Comparison of ENCODE assay signal across 8 cellular contexts in genomic region chr15:28885630-28886430, GRCh38. TPM values are rescaled to one million over a fixed set of nuclear protein-coding genes. Genes with fewer than 3 reads are reported as not detected.
DNase-seq lines count a peak whose midpoint lies in the region; ATAC-seq and TF ChIP-seq lines count a peak whose summit lies in the region.

Gene APBA2 (plus strand): TSS chr15:28885974. CDS start chr15:29053885, 167,911 bp downstream.

- TF ChIP-seq CTCF in right atrium auricular region (IDR thresholded peaks at IDR 0.05) = no peak

- H3K4me1 ChIP-seq in right atrium auricular region (peaks cover 0 to 13% of the 10 kb centered on the region in 2 donors), skeletal muscle satellite cell (ENCODE audit: control insufficient read depth, insufficient read depth, low read length) (peaks cover 16% of the 10 kb centered on the region)

- H3K27me3 ChIP-seq in right atrium auricular region = peaks cover 0 to 8% of the 10 kb centered on the region in 2 donors
- no peaks in the 10 kb centered on the region for H3K27me3 ChIP-seq in skeletal muscle satellite cell (ENCODE audit: control insufficient read depth, insufficient read depth, low read length)

- peaks cover 46% of the 10 kb centered on the region for H3K4me1 Mint-ChIP-seq in activated naive CD4-positive, alpha-beta T cell treated with anti-CD3 and anti-CD28 coated beads, Interleukin-2, amount 50 U/mL, for 24 hours

- H3K27ac ChIP-seq in right atrium auricular region = no peak within 1 kb of the TSS

- peak within 1 kb of the TSS; percentile 70 for H3K27ac Mint-ChIP-seq in activated naive CD4-positive, alpha-beta T cell treated with anti-CD3 and anti-CD28 coated beads, Interleukin-2, amount 50 U/mL, for 24 hours

- H3K9me3 ChIP-seq in right atrium auricular region = no peaks in the 10 kb centered on the region
- H3K9me3 ChIP-seq in skeletal muscle satellite cell (replicated peaks; ENCODE audit: low read length) = no peaks in the 10 kb centered on the region

- H3K36me3 Mint-ChIP-seq in activated naive CD4-positive, alpha-beta T cell treated with anti-CD3 and anti-CD28 coated beads, Interleukin-2, amount 50 U/mL, for 24 hours = no peaks in the 10 kb centered on the region

- H3K4me3 ChIP-seq in right atrium auricular region = peak within 1 kb of the TSS; percentile 34 to 53
- H3K4me3 ChIP-seq in skeletal muscle satellite cell (ENCODE audit: low read length) = peak within 1 kb of the TSS; percentile 80

- H3K4me3 Mint-ChIP-seq in activated naive CD4-positive, alpha-beta T cell treated with anti-CD3 and anti-CD28 coated beads, Interleukin-2, amount 50 U/mL, for 24 hours = peak within 1 kb of the TSS; percentile 89

- no peaks in the 10 kb centered on the region for H3K27me3 Mint-ChIP-seq in activated naive CD4-positive, alpha-beta T cell treated with anti-CD3 and anti-CD28 coated beads, Interleukin-2, amount 50 U/mL, for 24 hours

- ATAC-seq in HG03097 (IDR thresholded peaks at IDR 0.05; ENCODE audit: low FRiP score, unreplicated experiment) (no peak), HG03354 (IDR thresholded peaks at IDR 0.05; ENCODE audit: poor library complexity, severe bottlenecking, unreplicated experiment) (no peak)

- H3K36me3 ChIP-seq in right atrium auricular region (no peaks in the 10 kb centered on the region), skeletal muscle satellite cell (ENCODE audit: insufficient read depth, low read length) (no peaks in the 10 kb centered on the region)

- H3K9me3 Mint-ChIP-seq in activated naive CD4-positive, alpha-beta T cell treated with anti-CD3 and anti-CD28 coated beads, Interleukin-2, amount 50 U/mL, for 24 hours = no peaks in the 10 kb centered on the region

- peak within 1 kb of the TSS; percentile 93 for H3K4me2 ChIP-seq in skeletal muscle satellite cell (ENCODE audit: low read length)

- H3K9ac ChIP-seq in skeletal muscle satellite cell (ENCODE audit: low read depth, low read length) = peak within 1 kb of the TSS; percentile 77

- DNase-seq in ELF-1 (ENCODE audit: low read depth, low spot score) (peak; percentile 57), NOMO-1 treated with DMSO at 0.1 percent for 48 hours (lab: John Stamatoyannopoulos, UW; ENCODE audit: unreplicated experiment) (peak; percentile 13), right atrium auricular region (ENCODE audit: low spot score) (no peak), NCI-H2029 (lab: John Stamatoyannopoulos, UW) (no peak)

RNA-seq across cellular contexts. Expression of gene APBA2, which starts in this region (rescaled TPM):
- under 1 TPM; 0.47 to 0.48 TPM for total RNA-seq in right atrium auricular region
- total RNA-seq in skeletal muscle satellite cell (2012; rRNA removed) = 3.5 and 6.3 TPM in 2 replicates

Comparison
In these comparisons a context has a peak if more than half of its experiments do, and no peak if none do; other contexts are left out.
1. DNase-seq: peak in ELF-1 (single experiment) and NOMO-1 treated with DMSO at 0.1 percent for 48 hours (single experiment); none in right atrium auricular region (single experiment) and NCI-H2029 (single experiment).